19 cellular contexts compared by ENCODE assay signal in the genomic region with DNA sequence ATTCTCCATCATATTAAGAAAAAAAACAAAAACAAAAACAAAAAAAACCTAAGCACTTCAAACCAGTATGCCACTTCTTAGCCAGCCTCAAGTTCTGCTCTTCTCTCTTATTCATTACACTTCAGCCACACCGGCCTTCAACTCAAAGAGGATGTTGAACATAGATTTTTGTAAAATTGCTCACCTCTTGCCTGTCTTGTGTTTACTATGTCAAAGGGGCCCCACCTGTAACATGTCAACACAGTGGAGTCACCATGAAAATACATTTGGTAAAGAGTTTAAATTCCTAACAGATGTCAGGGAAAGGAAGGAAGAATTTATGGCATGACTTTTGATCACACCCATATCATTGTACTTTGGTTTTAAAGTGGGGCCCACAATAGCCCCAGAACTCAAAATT.
DNase-seq lines count a peak whose midpoint lies in the region; ATAC-seq and TF ChIP-seq lines count a peak whose summit lies in the region.
"Had no signal": no experiment of that assay in that cellular context is flagged by ENCODE, and none has a peak within 500 bp of the region (broad histone marks: within the 10 kb centered on the region; RNA-seq: fewer than 3 reads in every experiment).

No MANE protein-coding gene starts in this region.

- H3K9ac ChIP-seq in PC-3 (ENCODE audit: low read length), result 0 out of 2 replicates have a peak overlapping the region, but pooled peaks have one; percentile 18

- H3K27me3 ChIP-seq in PC-3 (ENCODE audit: low read length), result no peaks in the 10 kb centered on the region
- H3K27me3 ChIP-seq in naive thymus-derived CD4-positive, alpha-beta T cell (ENCODE audit: control insufficient read depth in 2 of 2, insufficient read depth in 2 of 2, low read length in 2 of 2), result no peaks in the 10 kb centered on the region
- H3K27me3 ChIP-seq: BE2C had no signal

- ATAC-seq in PC-3, result peak; percentile 85
- peak; percentile 37 for ATAC-seq in stimulated activated memory B cell treated with anti-CD40 and anti-IgM and Interleukin-4, amounts not matched to agents 10 μg/mL and 1 μg/mL and 100 μg/mL, for 72 hours
- no peak for ATAC-seq in naive thymus-derived CD4-positive, alpha-beta T cell
- ATAC-seq: GM12878 had no signal

- no peaks in the 10 kb centered on the region for H3K9me3 Mint-ChIP-seq in stimulated activated memory B cell treated with anti-CD40 and anti-IgM and Interleukin-4, amounts not matched to agents 10 μg/mL and 1 μg/mL and 100 μg/mL, for 72 hours
- peaks cover 0 to 6% (median 3%) of the 10 kb centered on the region in 11 donors for H3K9me3 Mint-ChIP-seq in naive thymus-derived CD4-positive, alpha-beta T cell

- no peaks in the 10 kb centered on the region for H3K36me3 Mint-ChIP-seq in stimulated activated memory B cell treated with anti-CD40 and anti-IgM and Interleukin-4, amounts not matched to agents 10 μg/mL and 1 μg/mL and 100 μg/mL, for 72 hours
- no peaks in the 10 kb centered on the region for H3K36me3 Mint-ChIP-seq in naive thymus-derived CD4-positive, alpha-beta T cell
- H3K36me3 Mint-ChIP-seq: CD4-positive, CD25-positive, alpha-beta regulatory T cell; CD8-positive, alpha-beta memory T cell had no signal

- no peaks in the 10 kb centered on the region for H3K36me3 ChIP-seq in PC-3 (ENCODE audit: low read depth, low read length)
- no peaks in the 10 kb centered on the region for H3K36me3 ChIP-seq in naive thymus-derived CD4-positive, alpha-beta T cell (ENCODE audit: control insufficient read depth in 2 of 3, insufficient read depth in 3 of 3, low read length in 3 of 3)
- H3K36me3 ChIP-seq: BE2C had no signal

- no peaks in the 10 kb centered on the region for H3K9me3 ChIP-seq in PC-3 (ENCODE audit: low read length)
- no peaks in the 10 kb centered on the region for H3K9me3 ChIP-seq in naive thymus-derived CD4-positive, alpha-beta T cell (ENCODE audit: control insufficient read depth in 2 of 3, low read length in 3 of 3)
- H3K9me3 ChIP-seq: BE2C had no signal

- H3K79me2 ChIP-seq in PC-3 (ENCODE audit: low read length), result no peaks in the 10 kb centered on the region

- TF ChIP-seq CTCF in PC-3 (conservative IDR thresholded peaks at IDR 0.05; ENCODE audit: low read depth, low read length), result no peak
- no peak for TF ChIP-seq CTCF in epithelial cell of esophagus (IDR thresholded peaks at IDR 0.05; ENCODE audit: insufficient read depth, low read depth, low read length, missing control alignments)
- TF ChIP-seq CTCF in fibroblast of the aortic adventitia (IDR thresholded peaks at IDR 0.05; ENCODE audit: insufficient read depth, low read length), result no peak

- peak overlapping the region; percentile 68 for H3K4me2 ChIP-seq in PC-3 (ENCODE audit: low read length)

- intact Hi-C loops in PC-3 (cut with micrococcal nuclease), result loop anchor here (1.0 to 10.0 kb wide), 3 partner anchors 60 to 273 kb away; a partner anchor contains a TSS
- intact Hi-C loops in naive thymus-derived CD4-positive, alpha-beta T cell (cut with micrococcal nuclease), result no loop called here

- H3K27ac Mint-ChIP-seq in stimulated activated memory B cell treated with anti-CD40 and anti-IgM and Interleukin-4, amounts not matched to agents 10 μg/mL and 1 μg/mL and 100 μg/mL, for 72 hours, result no peak overlapping the region
- no peak overlapping the region for H3K27ac Mint-ChIP-seq in naive thymus-derived CD4-positive, alpha-beta T cell
- H3K27ac Mint-ChIP-seq: CD8-positive, alpha-beta memory T cell; H9 had no signal

- no TSS peak for BruUV-seq in PC-3 (replicated peaks; lab: Mats Ljungman, UMichigan)

- H3F3A ChIP-seq in PC-3 (ENCODE audit: low read length, unreplicated experiment), result peaks cover 6% of the 10 kb centered on the region

- H2AFZ ChIP-seq in PC-3 (ENCODE audit: low read length), result no peak overlapping the region

- H3K27ac ChIP-seq in PC-3 (ENCODE audit: low read length), result peak overlapping the region; percentile 79
- H3K27ac ChIP-seq in naive thymus-derived CD4-positive, alpha-beta T cell (ENCODE audit: low read depth, low read length), result no peak overlapping the region

- no peak overlapping the region for H3K4me3 Mint-ChIP-seq in stimulated activated memory B cell treated with anti-CD40 and anti-IgM and Interleukin-4, amounts not matched to agents 10 μg/mL and 1 μg/mL and 100 μg/mL, for 72 hours
- no peak overlapping the region for H3K4me3 Mint-ChIP-seq in naive thymus-derived CD4-positive, alpha-beta T cell
- H3K4me3 Mint-ChIP-seq: CD4-positive, CD25-positive, alpha-beta regulatory T cell; CD8-positive, alpha-beta memory T cell; H9 had no signal

- H3K27me3 Mint-ChIP-seq in stimulated activated memory B cell treated with anti-CD40 and anti-IgM and Interleukin-4, amounts not matched to agents 10 μg/mL and 1 μg/mL and 100 μg/mL, for 72 hours, result no peaks in the 10 kb centered on the region
- H3K27me3 Mint-ChIP-seq in naive thymus-derived CD4-positive, alpha-beta T cell, result peaks cover 0 to 4% (median 2%) of the 10 kb centered on the region in 5 donors
- H3K27me3 Mint-ChIP-seq: CD4-positive, CD25-positive, alpha-beta regulatory T cell had no signal

- peaks cover 28% of the 10 kb centered on the region for H3K4me1 ChIP-seq in PC-3 (ENCODE audit: insufficient read depth, low read length)
- H3K4me1 ChIP-seq in naive thymus-derived CD4-positive, alpha-beta T cell (ENCODE audit: control insufficient read depth in 2 of 2, insufficient read depth in 2 of 2, low read length in 2 of 2), result no peaks in the 10 kb centered on the region
- H3K4me1 ChIP-seq: BE2C had no signal

- H3K4me3 ChIP-seq in PC-3 (ENCODE audit: low read length) (peak overlapping the region; percentile 26; the same call in 1 of the 2 replicates), epithelial cell of esophagus (ENCODE audit: low read length) (no peak overlapping the region), fibroblast of the aortic adventitia (ENCODE audit: low read depth, low read length) (no peak overlapping the region)
- H3K4me3 ChIP-seq in naive thymus-derived CD4-positive, alpha-beta T cell (ENCODE audit: low read length), result no peak overlapping the region
- H3K4me3 ChIP-seq: GM12878 had no signal

- DNase-seq in PC-3 (peak; percentile 95), epithelial cell of esophagus (ENCODE audit: low read depth) (peak; percentile 41), fibroblast of the aortic adventitia (ENCODE audit: low read depth) (peak; percentile 8), MV-4-11 (lab: John Stamatoyannopoulos, UW) (no peak), amygdala (lab: John Stamatoyannopoulos, UW) (no peak)
- DNase-seq in naive thymus-derived CD4-positive, alpha-beta T cell, result no peak
- DNase-seq: ACHN; BE2C; C1 segment of cervical spinal cord; CD4-positive, CD25-positive, alpha-beta regulatory T cell; CD8-positive, alpha-beta memory T cell; COR-L47; DMS 273 treated with DMSO at 0.1 percent for 48 hours; DMS53; DND-41; EL; H9 had no signal

- POLR2A ChIA-PET in PC-3 (lab: Charles Lee; ENCODE audit: unreplicated experiment), result no interaction called here
- POLR2A ChIA-PET in naive thymus-derived CD4-positive, alpha-beta T cell (lab: Charles Lee), result no interaction called here

- H3K9me2 ChIP-seq in PC-3 (replicated peaks; ENCODE audit: low read length), result no peaks in the 10 kb centered on the region

- H4K20me1 ChIP-seq in PC-3 (ENCODE audit: low read length), result no peaks in the 10 kb centered on the region

- CTCF ChIA-PET in PC-3 (lab: Charles Lee), result no interaction called here
- CTCF ChIA-PET in naive thymus-derived CD4-positive, alpha-beta T cell (lab: Charles Lee), result no interaction called here

- no peaks in the 10 kb centered on the region for H3K4me1 Mint-ChIP-seq in stimulated activated memory B cell treated with anti-CD40 and anti-IgM and Interleukin-4, amounts not matched to agents 10 μg/mL and 1 μg/mL and 100 μg/mL, for 72 hours
- no peaks in the 10 kb centered on the region for H3K4me1 Mint-ChIP-seq in naive thymus-derived CD4-positive, alpha-beta T cell
- H3K4me1 Mint-ChIP-seq: CD4-positive, CD25-positive, alpha-beta regulatory T cell; CD8-positive, alpha-beta memory T cell; H9 had no signal

Comparison
In these comparisons a context has a peak if more than half of its experiments do, and no peak if none do; other contexts are left out.
1. DNase-seq: peak in PC-3 (single experiment), epithelial cell of esophagus (single experiment) and fibroblast of the aortic adventitia (single experiment); none in naive thymus-derived CD4-positive, alpha-beta T cell (0 of 9), MV-4-11 (single experiment) and amygdala (0 of 56).